Comparison of ENCODE assay signal across 19 cellular contexts in the genomic region with DNA sequence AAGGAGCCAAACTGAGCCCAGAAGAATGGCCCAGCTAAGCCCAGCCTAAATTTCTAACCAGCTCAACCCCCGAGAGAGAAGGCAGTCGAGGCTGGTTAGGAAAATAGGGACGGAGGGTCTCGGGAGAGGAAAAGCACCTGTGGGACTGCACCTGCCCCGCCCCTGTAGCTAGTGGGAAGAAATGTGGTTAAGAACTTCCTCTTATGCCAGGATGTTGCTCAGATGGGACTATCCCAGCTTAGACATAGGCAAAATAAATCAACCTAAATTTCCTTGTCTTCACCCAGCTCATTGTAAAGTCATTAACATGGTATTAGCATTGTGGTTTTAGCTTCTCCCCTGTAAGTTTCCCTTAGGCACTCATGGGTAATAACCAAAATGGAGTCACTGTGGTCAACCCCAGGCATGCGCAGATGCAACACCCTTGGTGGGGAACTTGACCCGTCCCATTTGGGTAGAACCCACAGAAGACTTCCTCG.
A peak's percentile ranks its signal among the peaks of the same experiment; 100 is the strongest.
DNase-seq lines count a peak whose midpoint lies in the region; ATAC-seq and TF ChIP-seq lines count a peak whose summit lies in the region.
"Had no signal": no experiment of that assay in that cellular context is flagged by ENCODE, and none has a peak within 500 bp of the region (broad histone marks: within the 10 kb centered on the region; RNA-seq: fewer than 3 reads in every experiment).

No MANE protein-coding gene starts in this region.

- H3K27ac Mint-ChIP-seq in CD4-positive, alpha-beta memory T cell = peak overlapping the region in 3 of 7 donors; percentile 30 to 65 (median 47)
- peak overlapping the region; percentile 67 for H3K27ac Mint-ChIP-seq in memory B cell

- H3K27ac ChIP-seq in CD4-positive, alpha-beta memory T cell (ENCODE audit: low read depth, low read length) = no peak overlapping the region
- H3K27ac ChIP-seq in Karpas-422 (ENCODE audit: low read length) (peak overlapping the region; percentile 93), A673 (ENCODE audit: low read depth, low read length, poor library complexity, severe bottlenecking) (no peak overlapping the region)
- H3K27ac ChIP-seq: cardiac muscle cell had no signal

- H3K36me3 Mint-ChIP-seq in CD4-positive, alpha-beta memory T cell = peaks cover 14 to 32% of the 10 kb centered on the region in 2 donors
- peaks cover 29% of the 10 kb centered on the region for H3K36me3 Mint-ChIP-seq in memory B cell

- peak overlapping the region in 7 of 8 donors; percentile 50 to 76 (median 57) for H3K4me3 Mint-ChIP-seq in CD4-positive, alpha-beta memory T cell
- peak overlapping the region; percentile 11 for H3K4me3 Mint-ChIP-seq in memory B cell

- no peak overlapping the region for H3K4me3 ChIP-seq in CD4-positive, alpha-beta memory T cell (ENCODE audit: low read length in 2 of 2)
- no peak overlapping the region for H3K4me3 ChIP-seq in Karpas-422 (ENCODE audit: low read length)
- no peak overlapping the region for H3K4me3 ChIP-seq in A673 (ENCODE audit: low read depth, low read length, poor library complexity, severe bottlenecking)
- H3K4me3 ChIP-seq: cardiac muscle cell had no signal

- no peaks in the 10 kb centered on the region for H4K20me1 ChIP-seq in Karpas-422 (ENCODE audit: insufficient read depth, low read depth, low read length)

- CTCF ChIA-PET in CD4-positive, alpha-beta memory T cell (lab: Charles Lee; ENCODE audit: partially characterized antibody) = no interaction called here
- CTCF ChIA-PET in A673 (lab: Charles Lee) = no interaction called here

- intact Hi-C loops in CD4-positive, alpha-beta memory T cell (cut with micrococcal nuclease) = no loop called here
- intact Hi-C loops in A673 (cut with micrococcal nuclease; ENCODE audit: unreplicated experiment) = no loop called here

- peak in 2 of 5 donors; percentile 3 to 6 for DNase-seq in CD4-positive, alpha-beta memory T cell
- DNase-seq in Karpas-422 (peak; percentile 65), UCSD-AML1 (lab: John Stamatoyannopoulos, UW; ENCODE audit: unreplicated experiment) (peak; percentile 52), memory B cell (ENCODE audit: low spot score in 2 of 2) (no peak), NCI-H128 (lab: John Stamatoyannopoulos, UW; ENCODE audit: unreplicated experiment) (no peak), RPMI8226 (no peak), A673 (ENCODE audit: low spot score) (no peak)
- no peak for DNase-seq in activated T-cell treated with anti-CD3 and anti-CD28 coated beads, Interleukin-2, amount 50 U/mL, for 48 hours
- DNase-seq: activated CD8-positive, alpha-beta memory T cell treated with anti-CD3 and anti-CD28 coated beads, Interleukin-2, amount 50 U/mL, for 48 hours; DMS153; effector CD8-positive, alpha-beta T cell; NCI-H146; NCI-H446; PC-3; posterior cingulate gyrus; SK-N-SH had no signal

- H3K27me3 ChIP-seq in CD4-positive, alpha-beta memory T cell (ENCODE audit: insufficient read depth, low read length) = no peaks in the 10 kb centered on the region
- no peaks in the 10 kb centered on the region for H3K27me3 ChIP-seq in Karpas-422 (ENCODE audit: low read length)
- H3K27me3 ChIP-seq in A673 (replicated peaks; ENCODE audit: insufficient read depth, low read depth, low read length, poor library complexity) = no peaks in the 10 kb centered on the region
- H3K27me3 ChIP-seq: cardiac muscle cell had no signal

- peaks cover 0 to under 1% of the 10 kb centered on the region in 2 donors for H3K27me3 Mint-ChIP-seq in CD4-positive, alpha-beta memory T cell
- H3K27me3 Mint-ChIP-seq in memory B cell = peaks cover 2% of the 10 kb centered on the region
- H3K27me3 Mint-ChIP-seq: IgD-negative memory B cell had no signal

- no peak overlapping the region for H3K9ac ChIP-seq in Karpas-422 (ENCODE audit: low read length)
- H3K9ac ChIP-seq: SK-N-SH had no signal

- POLR2A ChIA-PET in CD4-positive, alpha-beta memory T cell (lab: Charles Lee; ENCODE audit: partially characterized antibody) = no interaction called here
- POLR2A ChIA-PET in A673 (lab: Charles Lee; ENCODE audit: low non-redundant PET) = no interaction called here

- no TSS peak for BruUV-seq in A673 (replicated peaks; lab: Mats Ljungman, UMichigan)

- peaks cover 27% of the 10 kb centered on the region for H3K4me1 ChIP-seq in CD4-positive, alpha-beta memory T cell (ENCODE audit: insufficient read depth, low read length)
- peaks cover 47% of the 10 kb centered on the region for H3K4me1 ChIP-seq in Karpas-422 (ENCODE audit: low read length)
- H3K4me1 ChIP-seq in A673 (ENCODE audit: insufficient read depth, low read length, poor library complexity, severe bottlenecking) = no peaks in the 10 kb centered on the region

- peaks cover 13 to 64% (median 36%) of the 10 kb centered on the region in 4 donors for H3K4me1 Mint-ChIP-seq in CD4-positive, alpha-beta memory T cell
- H3K4me1 Mint-ChIP-seq in memory B cell = peaks cover 16% of the 10 kb centered on the region

- H3K9me3 Mint-ChIP-seq in CD4-positive, alpha-beta memory T cell = peaks cover 6 to 88% (median 70%) of the 10 kb centered on the region in 8 donors
- H3K9me3 Mint-ChIP-seq in memory B cell = peaks cover 23% of the 10 kb centered on the region

- 0 out of 2 replicates have a peak, but pooled peaks cover 2% of the 10 kb centered on the region for H3K79me2 ChIP-seq in Karpas-422 (ENCODE audit: low read length)

- peak; percentile 43 for ATAC-seq in memory B cell (ENCODE audit: low read depth)
- ATAC-seq: left lobe of liver, PC-3 had no signal

- no peak overlapping the region for H3K4me2 ChIP-seq in Karpas-422 (ENCODE audit: low read depth, low read length, poor library complexity, severe bottlenecking)
- H3K4me2 ChIP-seq: SK-N-SH had no signal

- H3K36me3 ChIP-seq in CD4-positive, alpha-beta memory T cell (ENCODE audit: insufficient read depth, low read length) = no peaks in the 10 kb centered on the region
- peaks cover 42% of the 10 kb centered on the region for H3K36me3 ChIP-seq in Karpas-422 (ENCODE audit: insufficient read depth, low read length)
- H3K36me3 ChIP-seq in A673 (ENCODE audit: insufficient read depth, low read length, poor library complexity, severe bottlenecking) = no peaks in the 10 kb centered on the region
- H3K36me3 ChIP-seq: cardiac muscle cell had no signal

- H2AFZ ChIP-seq in Karpas-422 (ENCODE audit: low read length) = no peak overlapping the region

- H3K9me2 ChIP-seq in Karpas-422 (replicated peaks; ENCODE audit: insufficient read depth, low read length) = no peaks in the 10 kb centered on the region
- H3K9me2 ChIP-seq: SK-N-SH had no signal

- no peak for TF ChIP-seq CTCF in A673 (conservative IDR thresholded peaks at IDR 0.05; ENCODE audit: low read depth, low read length)

- no peaks in the 10 kb centered on the region for H3K9me3 ChIP-seq in CD4-positive, alpha-beta memory T cell (ENCODE audit: control insufficient read depth in 1 of 2, low read length in 2 of 2)
- peaks cover 18% of the 10 kb centered on the region for H3K9me3 ChIP-seq in Karpas-422 (ENCODE audit: low read length)
- peaks cover 6% of the 10 kb centered on the region for H3K9me3 ChIP-seq in A673 (ENCODE audit: low read depth, low read length, poor library complexity, severe bottlenecking)
- H3K9me3 ChIP-seq: SK-N-SH had no signal

Comparison
In these comparisons a context has a peak if more than half of its experiments do, and no peak if none do; other contexts are left out.
1. DNase-seq: peak in Karpas-422 (single experiment) and UCSD-AML1 (single experiment); none in memory B cell (0 of 2), activated T-cell treated with anti-CD3 and anti-CD28 coated beads, Interleukin-2, amount 50 U/mL, for 48 hours (0 of 2), NCI-H128 (single experiment), RPMI8226 (single experiment) and A673 (single experiment).